In genomic region chr14:50823051-50823762, GRCh38 we compare ENCODE assay signal across 10 cellular contexts. TPM values are rescaled to one million over a fixed set of nuclear protein-coding genes. Genes with fewer than 3 reads are reported as not detected.
DNase-seq lines count a peak whose midpoint lies in the region; ATAC-seq and TF ChIP-seq lines count a peak whose summit lies in the region.
"Had no signal": no experiment of that assay in that cellular context is flagged by ENCODE, and none has a peak within 500 bp of the region (broad histone marks: within the 10 kb centered on the region; RNA-seq: fewer than 3 reads in every experiment).

No MANE protein-coding gene starts in this region.

- H3K9me3 ChIP-seq in adrenal gland (replicated peaks in 1 of 3), result no peaks in the 10 kb centered on the region
- H3K9me3 ChIP-seq: SJSA1 had no signal

- H3K4me3 ChIP-seq in adrenal gland, result no peak overlapping the region
- H3K4me3 ChIP-seq: SJSA1 had no signal

- H3K27ac ChIP-seq in caudate nucleus (ENCODE audit: low read depth, low read length) (peak overlapping the region; percentile 48), adrenal gland (no peak overlapping the region)
- H3K27ac ChIP-seq: SJSA1 had no signal

- DNase-seq in activated CD4-positive, alpha-beta T cell treated with anti-CD3 and anti-CD28 coated beads for 48 hours, result peak; percentile 49
- no peak for DNase-seq in activated CD4-positive, alpha-beta T cell treated with anti-CD3 and anti-CD28 coated beads for 1 hour
- peak in 1 of 61 donors; percentile 12 for DNase-seq in caudate nucleus (lab: John Stamatoyannopoulos, UW)
- no peak for DNase-seq in sciatic nerve (ENCODE audit: low spot score)
- DNase-seq in adrenal gland, result no peak
- no peak for DNase-seq in EL
- DNase-seq in NCI-H146 (lab: John Stamatoyannopoulos, UW), result no peak

- WGBS in adrenal gland, 4 donors, result 84 to 92% (median 87%) methylated on average over 11 of the region's 11 CpGs

- no peak for TF ChIP-seq POLR2A in adrenal gland (IDR thresholded peaks at IDR 0.05)

- H3K36me3 ChIP-seq in adrenal gland (replicated peaks in 1 of 2), result no peaks in the 10 kb centered on the region

- ATAC-seq in HG03280 (IDR thresholded peaks at IDR 0.05; ENCODE audit: unreplicated experiment), result peak; percentile 23
- peak; percentile 73 for ATAC-seq in sciatic nerve

- intact Hi-C loops in sciatic nerve (cut with DNase I), result no loop called here
- intact Hi-C loops in adrenal gland (cut with DNase I), result no loop called here

- no peak for TF ChIP-seq CTCF in adrenal gland (IDR thresholded peaks at IDR 0.05)

- H3K4me1 ChIP-seq in adrenal gland (replicated peaks in 1 of 2), result peaks cover 0 to 9% of the 10 kb centered on the region in 2 donors

- H3K27me3 ChIP-seq in adrenal gland, result no peaks in the 10 kb centered on the region
- H3K27me3 ChIP-seq: SJSA1 had no signal

RNA-seq across cellular contexts. Expression of gene NIN, which starts 7.8 kb away (rescaled TPM):
- 48.2 TPM for total RNA-seq in sciatic nerve
- 10 to 100 TPM; 13.5 to 22.4 (median 19.5) TPM for total RNA-seq in adrenal gland
- polyA plus RNA-seq in adrenal gland, result 1 to 10 TPM; 3.0 to 8.7 (median 6.8) TPM

RNA-seq across cellular contexts. Expression of gene ABHD12B, which starts 48.6 kb away (rescaled TPM):
- total RNA-seq in sciatic nerve (not detected), adrenal gland (under 1 TPM in 3 of 8 donors, not detected in 5; 0.34 to 0.46 (median 0.39) TPM)
- polyA plus RNA-seq in adrenal gland, result under 1 TPM in 2 of 3 donors, not detected in 1; 0.10 to 0.42 TPM
- total RNA-seq: SJSA1 had no signal
- polyA plus RNA-seq: BJ had no signal
